Comparison of ENCODE assay signal across 8 cellular contexts in genomic region chr11:92941676-92942571, GRCh38. TPM values are rescaled to one million over a fixed set of nuclear protein-coding genes. Genes with fewer than 3 reads are reported as not detected.
DNase-seq lines count a peak whose midpoint lies in the region; ATAC-seq and TF ChIP-seq lines count a peak whose summit lies in the region.
"Had no signal": no experiment of that assay in that cellular context is flagged by ENCODE, and none has a peak within 500 bp of the region (broad histone marks: within the 10 kb centered on the region; RNA-seq: fewer than 3 reads in every experiment).

No MANE protein-coding gene starts in this region.

- TF ChIP-seq POLR2A in uterus (IDR thresholded peaks at IDR 0.05) = no peak

- no peaks in the 10 kb centered on the region for H3K27me3 ChIP-seq in uterus

- in situ Hi-C loops in astrocyte of the cerebellum (cut with HindIII; ENCODE audit: low sequenced_read_pairs) = no loop called here

- DNase-seq in GM03348 (ENCODE audit: low spot score) (peak; percentile 83), Kasumi-1 (lab: John Stamatoyannopoulos, UW) (peak; percentile 77 to 84), astrocyte of the cerebellum (ENCODE audit: low read depth) (peak; percentile 20), kidney glomerular epithelial cell (lab: John Stamatoyannopoulos, UW) (peak; percentile 37), uterus (no peak)

- H3K36me3 ChIP-seq in uterus = no peaks in the 10 kb centered on the region

- no peaks in the 10 kb centered on the region for H3K4me1 ChIP-seq in uterus

- ATAC-seq in GM21381 (IDR thresholded peaks at IDR 0.05; ENCODE audit: unreplicated experiment) (peak; percentile 74), GM21576 (IDR thresholded peaks at IDR 0.05; ENCODE audit: unreplicated experiment) (no peak)

- no peaks in the 10 kb centered on the region for H3K9me3 ChIP-seq in uterus

- intact Hi-C loops in uterus (cut with DNase I; ENCODE audit: low total_unique reads) = no loop called here

- H3K4me3 ChIP-seq in astrocyte of the cerebellum (ENCODE audit: low read depth, low read length) (no peak overlapping the region), uterus (no peak overlapping the region)

- TF ChIP-seq CTCF in astrocyte of the cerebellum (IDR thresholded peaks at IDR 0.05; ENCODE audit: low read depth, low read length, missing control alignments) (peak; percentile 75), uterus (IDR thresholded peaks at IDR 0.05) (peak; percentile 28 to 57 (median 37))

- H3K27ac ChIP-seq in uterus = no peak overlapping the region

RNA-seq across cellular contexts. Expression of gene MTNR1B, which starts 27.5 kb away (rescaled TPM):
- total RNA-seq in uterus = not detected
- total RNA-seq: skeletal muscle tissue had no signal

Comparison
In these comparisons a context has a peak if more than half of its experiments do, and no peak if none do; other contexts are left out.
1. DNase-seq: peak in GM03348 (single experiment), Kasumi-1 (2 of 2), astrocyte of the cerebellum (single experiment) and kidney glomerular epithelial cell (single experiment); none in uterus (0 of 2).